In genomic region chr17:37488009-37488604, GRCh38 we compare ENCODE assay signal across 1 cellular context.
TF ChIP-seq lines count a peak whose summit lies in the region.

No MANE protein-coding gene starts in this region.

TF ChIP-seq in HepG2, 621 proteins besides CTCF, POLR2A, EP300 and RAD21 (continued from another document and continues in another):
- no peak for TF ChIP-seq ZNF232 (CRISPR knock-in tag; IDR thresholded peaks at IDR 0.05; ENCODE audit: borderline replicate concordance)
- TF ChIP-seq E2F2 (CRISPR knock-in tag; IDR thresholded peaks at IDR 0.05; ENCODE audit: borderline replicate concordance), result no peak
- TF ChIP-seq SETDB1 (CRISPR knock-in tag; IDR thresholded peaks at IDR 0.05; ENCODE audit: borderline replicate concordance), result no peak
- TF ChIP-seq KLF6 (CRISPR knock-in tag; IDR thresholded peaks at IDR 0.05), result peak; percentile 24; the same call in 1 of the 2 replicates
- TF ChIP-seq PRDM4 (CRISPR knock-in tag; IDR thresholded peaks at IDR 0.05; ENCODE audit: borderline replicate concordance), result no peak
- no peak for TF ChIP-seq RBM39 (IDR thresholded peaks at IDR 0.05; ENCODE audit: low read depth, low read length, poor library complexity, severe bottlenecking)
- no peak for TF ChIP-seq ZSCAN31 (CRISPR knock-in tag; IDR thresholded peaks at IDR 0.05; ENCODE audit: low read depth)
- TF ChIP-seq GPBP1L1 (CRISPR knock-in tag; IDR thresholded peaks at IDR 0.05), result no peak
- no peak for TF ChIP-seq MED8 (CRISPR knock-in tag; IDR thresholded peaks at IDR 0.05; ENCODE audit: insufficient replicate concordance)
- no peak for TF ChIP-seq EHMT2 (IDR thresholded peaks at IDR 0.05; ENCODE audit: borderline replicate concordance, low read depth, low read length)
- TF ChIP-seq BCLAF1 (IDR thresholded peaks at IDR 0.05), result no peak
- no peak for TF ChIP-seq TOE1 (CRISPR knock-in tag; IDR thresholded peaks at IDR 0.05)
- TF ChIP-seq KDM4B (CRISPR knock-in tag; IDR thresholded peaks at IDR 0.05), result no peak
- TF ChIP-seq ZNF576 (CRISPR knock-in tag; IDR thresholded peaks at IDR 0.05), result no peak
- TF ChIP-seq PATZ1 (CRISPR knock-in tag; IDR thresholded peaks at IDR 0.05), result peak; percentile 60
- TF ChIP-seq MLLT10 (CRISPR knock-in tag; IDR thresholded peaks at IDR 0.05), result no peak
- TF ChIP-seq KDM5B (CRISPR knock-in tag; IDR thresholded peaks at IDR 0.05; ENCODE audit: borderline replicate concordance), result no peak
- TF ChIP-seq ZNF12 (CRISPR knock-in tag; IDR thresholded peaks at IDR 0.05), result no peak
- TF ChIP-seq MYPOP (CRISPR knock-in tag; IDR thresholded peaks at IDR 0.05), result no peak
- no peak for TF ChIP-seq LRRFIP1 (CRISPR knock-in tag; conservative IDR thresholded peaks at IDR 0.05)
- TF ChIP-seq MXD1 (CRISPR knock-in tag; IDR thresholded peaks at IDR 0.05), result no peak
- peak; percentile 55; the same call in 1 of the 2 replicates for TF ChIP-seq KDM6A (CRISPR knock-in tag; IDR thresholded peaks at IDR 0.05; ENCODE audit: low read depth)
- TF ChIP-seq ZMYM2 (CRISPR knock-in tag; IDR thresholded peaks at IDR 0.05), result no peak
- no peak for TF ChIP-seq ZBTB14 (CRISPR knock-in tag; IDR thresholded peaks at IDR 0.05)
- no peak for TF ChIP-seq STAT6 (CRISPR knock-in tag; IDR thresholded peaks at IDR 0.05; ENCODE audit: borderline replicate concordance)
- TF ChIP-seq KDM3A (CRISPR knock-in tag; IDR thresholded peaks at IDR 0.05; ENCODE audit: low read depth), result no peak; the same call in 1 of the 2 replicates
- no peak for TF ChIP-seq SUZ12 (IDR thresholded peaks at IDR 0.05; ENCODE audit: low read depth, low read length)
- no peak for TF ChIP-seq E2F5 (CRISPR knock-in tag; conservative IDR thresholded peaks at IDR 0.05)
- TF ChIP-seq ZNF326 (CRISPR knock-in tag; IDR thresholded peaks at IDR 0.05; ENCODE audit: borderline replicate concordance), result no peak
- no peak for TF ChIP-seq DR1 (CRISPR knock-in tag; IDR thresholded peaks at IDR 0.05)
- no peak for TF ChIP-seq PAF1 (CRISPR knock-in tag; IDR thresholded peaks at IDR 0.05)
- TF ChIP-seq THAP7 (CRISPR knock-in tag; IDR thresholded peaks at IDR 0.05), result no peak
- TF ChIP-seq RBFOX2 (IDR thresholded peaks at IDR 0.05; ENCODE audit: low read depth, low read length), result no peak
- TF ChIP-seq MIER2 (CRISPR knock-in tag; IDR thresholded peaks at IDR 0.05), result no peak
- no peak; the same call in 1 of the 2 replicates for TF ChIP-seq NFKBIZ (CRISPR knock-in tag; IDR thresholded peaks at IDR 0.05)
- no peak for TF ChIP-seq RNF2 (conservative IDR thresholded peaks at IDR 0.05; ENCODE audit: low read depth)
- TF ChIP-seq BATF2 (CRISPR knock-in tag; IDR thresholded peaks at IDR 0.05), result no peak
- no peak for TF ChIP-seq ZBTB3 (CRISPR knock-in tag; IDR thresholded peaks at IDR 0.05; ENCODE audit: borderline replicate concordance, low read depth)
- peak; percentile 56 for TF ChIP-seq BCL6 (CRISPR knock-in tag; IDR thresholded peaks at IDR 0.05)
